8 cellular contexts compared by ENCODE assay signal in genomic region chr5:68215888-68216736, GRCh38. TPM values are rescaled to one million over a fixed set of nuclear protein-coding genes. Genes with fewer than 3 reads are reported as not detected.
DNase-seq lines count a peak whose midpoint lies in the region; ATAC-seq and TF ChIP-seq lines count a peak whose summit lies in the region.

No MANE protein-coding gene starts in this region.

- H4K20me1 ChIP-seq in HCT116 (ENCODE audit: insufficient read depth) (no peaks in the 10 kb centered on the region), MM.1S (ENCODE audit: insufficient read depth, low read length) (no peaks in the 10 kb centered on the region)

- POLR2A ChIA-PET in HCT116 (lab: Charles Lee), result interaction anchor here (0.6 to 2.2 kb wide), 8 partner anchors 8 to 482 kb away, joined by 3 to 10 read pairs (median 4); no protein-coding TSS in a partner anchor

- H3K4me1 ChIP-seq in HCT116 (ENCODE audit: control insufficient read depth in 1 of 2, insufficient read depth in 2 of 2, low read length in 2 of 2), result peaks cover 11 to 16% of the 10 kb centered on the region in 2 experiments; a peak in 2 of 4 replicates
- peaks cover 8% of the 10 kb centered on the region for H3K4me1 ChIP-seq in MM.1S (ENCODE audit: low read length)
- peaks cover 0 to 6% of the 10 kb centered on the region in 2 donors for H3K4me1 ChIP-seq in ascending aorta
- H3K4me1 ChIP-seq in iPS-20b (ENCODE audit: insufficient read depth, low read length), result peaks cover 13% of the 10 kb centered on the region

- H3K9me2 ChIP-seq in HCT116 (ENCODE audit: insufficient read depth) (no peaks in the 10 kb centered on the region), MM.1S (replicated peaks; ENCODE audit: insufficient read depth, low read length) (no peaks in the 10 kb centered on the region)

- H3K36me3 ChIP-seq in HCT116 (ENCODE audit: control insufficient read depth in 1 of 2, insufficient read depth in 2 of 2, low read length in 2 of 2), result no peaks in the 10 kb centered on the region
- no peaks in the 10 kb centered on the region for H3K36me3 ChIP-seq in MM.1S (replicated peaks; ENCODE audit: insufficient read depth, low read length)
- H3K36me3 ChIP-seq in ascending aorta, result no peaks in the 10 kb centered on the region
- H3K36me3 ChIP-seq in iPS-20b (ENCODE audit: insufficient read depth, low read depth, low read length), result no peaks in the 10 kb centered on the region

- H3F3A ChIP-seq in MM.1S (ENCODE audit: insufficient read depth, low read length), result peaks cover 24% of the 10 kb centered on the region

- H3K4me3 ChIP-seq in HCT116 (replicated peaks in 1 of 2; ENCODE audit: low read depth in 1 of 2, low read length in 2 of 2) (peak overlapping the region; percentile 83 to 86), MM.1S (ENCODE audit: low read length) (peak overlapping the region; percentile 89), ascending aorta (peak overlapping the region; percentile 91 to 99), iPS-20b (ENCODE audit: low read length) (peak overlapping the region; percentile 81)

- TF ChIP-seq RAD21 in HCT116 (IDR thresholded peaks at IDR 0.05; ENCODE audit: low read depth), result 0 out of 2 replicates have a peak, but pooled peaks have one; percentile 7

- TF ChIP-seq POLR2A in GM10847 (IDR thresholded peaks at IDR 0.05; ENCODE audit: extremely low read depth, insufficient read length) (peak; percentile 38), HCT116 (IDR thresholded peaks at IDR 0.05; ENCODE audit: borderline replicate concordance, extremely low read depth, insufficient read depth, insufficient read length) (no peak)

- H3K27me3 ChIP-seq in HCT116 (ENCODE audit: insufficient read depth, low read length) (no peaks in the 10 kb centered on the region), MM.1S (replicated peaks; ENCODE audit: insufficient read depth, low read length) (no peaks in the 10 kb centered on the region), ascending aorta (no peaks in the 10 kb centered on the region), iPS-20b (ENCODE audit: insufficient read depth, low read length) (peaks cover 69% of the 10 kb centered on the region)

- RAD21 ChIA-PET in HCT116 (lab: Charles Lee; ENCODE audit: low non-redundant PET in 1 of 2, low total read pairs in 2 of 2, uncharacterized antibody in 2 of 2, unreplicated experiment in 2 of 2), result no interaction called here

- peak overlapping the region; percentile 93 for H3K4me2 ChIP-seq in HCT116 (ENCODE audit: low read length)
- H3K4me2 ChIP-seq in MM.1S (ENCODE audit: low read depth, low read length), result peak overlapping the region; percentile 74

- H2AFZ ChIP-seq in HCT116 (ENCODE audit: low read depth, low read length, poor library complexity, severe bottlenecking) (peak overlapping the region; percentile 39), MM.1S (ENCODE audit: low read length) (peak overlapping the region; percentile 89)

- H3K9me3 ChIP-seq in HCT116 (ENCODE audit: control insufficient read depth in 1 of 2, insufficient read depth in 1 of 2, low read depth in 1 of 2, low read length in 2 of 2), result no peaks in the 10 kb centered on the region
- no peaks in the 10 kb centered on the region for H3K9me3 ChIP-seq in MM.1S (replicated peaks; ENCODE audit: insufficient read depth, low read length)
- no peaks in the 10 kb centered on the region for H3K9me3 ChIP-seq in ascending aorta
- peaks cover 3% of the 10 kb centered on the region; the same call in 1 of the 2 replicates for H3K9me3 ChIP-seq in iPS-20b (ENCODE audit: insufficient read depth, low read depth, low read length)

- ATAC-seq in HCT116, result peak; percentile 60

- H3K79me2 ChIP-seq in HCT116 (ENCODE audit: insufficient read depth, low read length) (peaks cover 14% of the 10 kb centered on the region), MM.1S (ENCODE audit: low read length) (peaks cover 48% of the 10 kb centered on the region)

- H3K27ac ChIP-seq in HCT116 (ENCODE audit: low read depth, low read length), result peak overlapping the region; percentile 97
- H3K27ac ChIP-seq in MM.1S (ENCODE audit: low read length), result peak overlapping the region; percentile 70; the same call in 1 of the 2 replicates
- H3K27ac ChIP-seq in ascending aorta, result peak overlapping the region; percentile 96
- H3K27ac ChIP-seq in iPS-20b (ENCODE audit: low read length), result no peak overlapping the region

- CTCF ChIA-PET in HCT116 (lab: Charles Lee), result no interaction called here

- DNase-seq in HCT116 (ENCODE audit: low read depth, low spot score) (no peak), MM.1S (peak; percentile 52), T-helper 2 cell (peak; percentile 24 to 92 (median 43)), ascending aorta (ENCODE audit: low spot score in 2 of 2) (peak in 1 of 2 donors; percentile 70), mucosa of gallbladder (ENCODE audit: low spot score) (no peak)
- peak; percentile 18 to 51 for DNase-seq in stimulated activated CD4-positive, alpha-beta T cell treated with anti-CD3 and anti-CD28 coated beads, Interleukin-15, amount 100 ng/mL, for 1 hour (ENCODE audit: low read depth in 1 of 2, low spot score in 1 of 2)

- no TSS peak for BruUV-seq in HCT116 (replicated peaks; lab: Mats Ljungman, UMichigan)

- intact Hi-C loops in HCT116 (cut with micrococcal nuclease) (loop anchor here (1.0 kb wide), 1 partner anchor 217 kb away; no protein-coding TSS in a partner anchor), ascending aorta (cut with DNase I) (loop anchor here (2.0 to 5.0 kb wide), 6 partner anchors 23 to 915 kb away; no protein-coding TSS in a partner anchor)

- H3K9ac ChIP-seq in HCT116 (ENCODE audit: low read length) (peak overlapping the region; percentile 75), MM.1S (ENCODE audit: low read length) (peak overlapping the region; percentile 72), iPS-20b (ENCODE audit: low read depth, low read length) (peak overlapping the region; percentile 55; the same call in 1 of the 2 replicates)

- TF ChIP-seq CTCF in HCT116 (IDR thresholded peaks at IDR 0.05 in 2 of 3, conservative IDR thresholded peaks at IDR 0.05 in 1 of 3; ENCODE audit: borderline replicate concordance in 1 of 3, insufficient read depth in 1 of 3, low read depth in 2 of 3, low read length in 2 of 3), result no peak
- no peak for TF ChIP-seq CTCF in MM.1S (IDR thresholded peaks at IDR 0.05; ENCODE audit: low read length)
- no peak for TF ChIP-seq CTCF in ascending aorta (IDR thresholded peaks at IDR 0.05)

TF ChIP-seq in HCT116, 20 proteins besides CTCF, POLR2A, EP300 and RAD21:
- no peak for TF ChIP-seq SRF (IDR thresholded peaks at IDR 0.05; ENCODE audit: low read depth)
- peak; percentile 39 for TF ChIP-seq ELF1 (IDR thresholded peaks at IDR 0.05; ENCODE audit: borderline replicate concordance, low read depth)
- peak; percentile 8; the same call in 1 of the 2 replicates for TF ChIP-seq SIN3A (IDR thresholded peaks at IDR 0.05; ENCODE audit: low read depth)

RNA-seq across cellular contexts. Expression of gene PIK3R1, which starts 0.6 kb away (rescaled TPM):
- total RNA-seq in HCT116 (2021; ENCODE audit: unreplicated experiment) (7.2 TPM), ascending aorta (89.3 TPM), mucosa of gallbladder (125 TPM)
- polyA plus RNA-seq in HCT116 (2012), result 3.1 and 3.9 TPM in 2 replicates

Comparison
In these comparisons a context has a peak if more than half of its experiments do, and no peak if none do; other contexts are left out.
1. DNase-seq: peak in MM.1S (single experiment), T-helper 2 cell (5 of 5) and stimulated activated CD4-positive, alpha-beta T cell treated with anti-CD3 and anti-CD28 coated beads, Interleukin-15, amount 100 ng/mL, for 1 hour (2 of 2); none in HCT116 (single experiment) and mucosa of gallbladder (single experiment).
2. RNA of gene PIK3R1, which starts 0.6 kb away (total RNA-seq): 125 TPM in mucosa of gallbladder (single experiment) and 89.3 TPM in ascending aorta (single experiment); 7.2 TPM in HCT116 (single experiment); every median in the first group is over 10 times any median in the second.
3. Peak in every context shown above with its lines, with median percentiles within 50 percentile points of each other: H3K4me3 ChIP-seq and H3K9ac ChIP-seq.